ENCODE assay signal across 14 cellular contexts in the genomic region with DNA sequence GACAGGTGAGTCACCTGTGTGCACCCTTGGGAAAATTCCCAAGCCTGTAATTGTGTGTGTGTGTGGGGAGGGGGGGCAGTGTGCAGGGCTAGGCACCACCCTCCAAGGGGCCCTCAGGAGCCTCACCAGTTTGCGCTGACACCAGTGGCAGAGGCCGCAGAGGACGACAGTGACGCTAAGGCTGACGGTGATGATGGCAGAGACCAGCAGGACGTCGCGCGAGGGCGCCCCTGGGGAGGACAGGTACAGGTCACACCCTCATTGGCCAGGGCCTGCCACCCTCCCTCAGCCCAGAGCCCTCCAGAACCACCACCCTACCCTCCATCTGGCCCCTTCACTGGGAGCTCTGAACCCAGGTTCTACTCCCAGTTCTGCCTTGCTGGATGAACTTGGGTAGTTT. TPM values are rescaled to one million over a fixed set of nuclear protein-coding genes. Genes with fewer than 3 reads are reported as not detected.
"Had no signal": no experiment of that assay in that cellular context is flagged by ENCODE, and none has a peak within 500 bp of the region (broad histone marks: within the 10 kb centered on the region; RNA-seq: fewer than 3 reads in every experiment).

No MANE protein-coding gene starts in this region.

- H3K4me1 ChIP-seq: colonic mucosa, gastrocnemius medialis had no signal

- H3K36me3 ChIP-seq: colonic mucosa, gastrocnemius medialis, sigmoid colon had no signal

- H3K9me3 ChIP-seq: colonic mucosa, gastrocnemius medialis, sigmoid colon had no signal

- H3K4me3 Mint-ChIP-seq: activated CD4-positive, alpha-beta memory T cell treated with anti-CD3 and anti-CD28 coated beads for 36 hours; activated T-helper 1 cell treated with anti-CD3 and anti-CD28 coated beads, Interleukin-12 subunit alpha, Interleukin-12 subunit beta, Interleukin-2, Interleukin-4 antibody, amounts not matched to agents 30 ng/mL and 10 ng/mL and 1 ng/mL, durations not matched to agents 14 hours and 24 hours and 36 hours had no signal

- H3K9me3 Mint-ChIP-seq: activated CD4-positive, alpha-beta memory T cell treated with anti-CD3 and anti-CD28 coated beads for 36 hours; activated T-helper 1 cell treated with anti-CD3 and anti-CD28 coated beads, Interleukin-12 subunit alpha, Interleukin-12 subunit beta, Interleukin-2, Interleukin-4 antibody, amounts not matched to agents 30 ng/mL and 10 ng/mL and 1 ng/mL, durations not matched to agents 14 hours and 24 hours and 36 hours had no signal

- H3K36me3 Mint-ChIP-seq: activated CD4-positive, alpha-beta memory T cell treated with anti-CD3 and anti-CD28 coated beads for 36 hours; naive thymus-derived CD4-positive, alpha-beta T cell had no signal

- DNase-seq: activated CD4-positive, alpha-beta memory T cell treated with anti-CD3 and anti-CD28 coated beads for 36 hours; activated naive CD4-positive, alpha-beta T cell treated with Interleukin-2 at 50 U/mL for 16 hours; colonic mucosa; effector CD4-positive, alpha-beta T cell; gastrocnemius medialis; left cardiac atrium; naive thymus-derived CD4-positive, alpha-beta T cell; sigmoid colon; stimulated activated CD4-positive, alpha-beta T cell treated with anti-CD3 and anti-CD28 coated beads, Interleukin-12 subunit alpha, Interleukin-12 subunit beta, amount 100 ng/mL, for 4 hours; stimulated activated naive CD4-positive, alpha-beta T cell had no signal

- H3K27ac ChIP-seq: colonic mucosa, gastrocnemius medialis, sigmoid colon had no signal

- ATAC-seq: gastrocnemius medialis, left cardiac atrium had no signal

- H3K4me3 ChIP-seq: colonic mucosa, gastrocnemius medialis, lung, sigmoid colon had no signal

- H3K27ac Mint-ChIP-seq: activated CD4-positive, alpha-beta memory T cell treated with anti-CD3 and anti-CD28 coated beads for 36 hours; activated T-helper 1 cell treated with anti-CD3 and anti-CD28 coated beads, Interleukin-12 subunit alpha, Interleukin-12 subunit beta, Interleukin-2, Interleukin-4 antibody, amounts not matched to agents 30 ng/mL and 10 ng/mL and 1 ng/mL, durations not matched to agents 14 hours and 24 hours and 36 hours; naive thymus-derived CD4-positive, alpha-beta T cell had no signal

RNA-seq across cellular contexts. Expression of gene SYT7, which starts 24.9 kb away (rescaled TPM):
- total RNA-seq: activated CD4-positive, alpha-beta memory T cell treated with anti-CD3 and anti-CD28 coated beads for 36 hours; T-helper 2 cell treated with Interferon-gamma antibody and Interleukin-4, amounts not matched to agents 100 ng/mL and 5 ng/mL, for 36 hours had no signal
- polyA plus RNA-seq: naive thymus-derived CD4-positive, alpha-beta T cell had no signal

RNA-seq across cellular contexts. Expression of gene LRRC10B, which starts 47.4 kb away (rescaled TPM):
- total RNA-seq: activated CD4-positive, alpha-beta memory T cell treated with anti-CD3 and anti-CD28 coated beads for 36 hours; activated T-helper 1 cell treated with anti-CD3 and anti-CD28 coated beads, Interleukin-12 subunit alpha, Interleukin-12 subunit beta, Interleukin-2, Interleukin-4 antibody, amounts not matched to agents 30 ng/mL and 10 ng/mL and 1 ng/mL, durations not matched to agents 14 hours and 24 hours and 36 hours; naive thymus-derived CD4-positive, alpha-beta T cell; osteocyte had no signal
- polyA plus RNA-seq: naive thymus-derived CD4-positive, alpha-beta T cell had no signal
